ENCODE assay signal across 15 cellular contexts in genomic region chr11:127098684-127099083, GRCh38.
"Had no signal": no experiment of that assay in that cellular context is flagged by ENCODE, and none has a peak within 500 bp of the region (broad histone marks: within the 10 kb centered on the region; RNA-seq: fewer than 3 reads in every experiment).

No MANE protein-coding gene starts in this region.

- H3K9me3 Mint-ChIP-seq: activated naive CD4-positive, alpha-beta T cell treated with anti-CD3 and anti-CD28 coated beads, Interleukin-2, amount 10 ng/mL, durations not matched to agents 7 days and 5 days; activated T-helper 2 cell treated with anti-CD3 and anti-CD28 coated beads, Interferon-gamma antibody, Interleukin-2, Interleukin-4, amounts not matched to agents 10 μg/mL and 5 μg/mL and 100 μg/mL, durations not matched to agents 14 hours and 24 hours and 36 hours had no signal

- H3K4me1 Mint-ChIP-seq: activated naive CD4-positive, alpha-beta T cell treated with anti-CD3 and anti-CD28 coated beads, Interleukin-2, amount 10 ng/mL, durations not matched to agents 7 days and 5 days; nephron; T-helper 17 cell had no signal

- H3K4me3 ChIP-seq: adrenal gland, colonic mucosa, gastroesophageal sphincter, lung, pancreas had no signal

- H3K36me3 Mint-ChIP-seq: activated naive CD4-positive, alpha-beta T cell treated with anti-CD3 and anti-CD28 coated beads, Interleukin-2, amount 10 ng/mL, durations not matched to agents 7 days and 5 days had no signal

- H3K36me3 ChIP-seq: adrenal gland, colonic mucosa, gastroesophageal sphincter, pancreas had no signal

- H3K27me3 Mint-ChIP-seq: activated naive CD4-positive, alpha-beta T cell treated with anti-CD3 and anti-CD28 coated beads, Interleukin-2, amount 10 ng/mL, durations not matched to agents 7 days and 5 days; T-helper 17 cell had no signal

- DNase-seq: activated CD4-positive, alpha-beta T cell treated with anti-CD3 and anti-CD28 coated beads, Interleukin-2, amount 50 U/mL, for 1 hour; activated naive CD4-positive, alpha-beta T cell treated with anti-CD3 and anti-CD28 coated beads, Interleukin-2, amount 10 ng/mL, durations not matched to agents 7 days and 5 days; activated T-cell treated with anti-CD3 and anti-CD28 coated beads for 4 hours; adrenal gland; caudate nucleus; colonic mucosa; effector CD8-positive, alpha-beta T cell; pancreas; small intestine; T-helper 17 cell had no signal

- H3K27ac ChIP-seq: adrenal gland, colonic mucosa, epithelial cell of prostate, gastroesophageal sphincter, pancreas had no signal

- H3K4me3 Mint-ChIP-seq: activated naive CD4-positive, alpha-beta T cell treated with anti-CD3 and anti-CD28 coated beads, Interleukin-2, amount 10 ng/mL, durations not matched to agents 7 days and 5 days; nephron; T-helper 17 cell had no signal

- H3K27ac Mint-ChIP-seq: activated naive CD4-positive, alpha-beta T cell treated with anti-CD3 and anti-CD28 coated beads, Interleukin-2, amount 10 ng/mL, durations not matched to agents 7 days and 5 days; activated T-helper 2 cell treated with anti-CD3 and anti-CD28 coated beads, Interferon-gamma antibody, Interleukin-2, Interleukin-4, amounts not matched to agents 10 μg/mL and 5 μg/mL and 100 μg/mL, durations not matched to agents 14 hours and 24 hours and 36 hours; nephron; T-helper 17 cell had no signal

- ATAC-seq: gastroesophageal sphincter, pancreas, T-helper 17 cell had no signal

- H3K27me3 ChIP-seq: adrenal gland, colonic mucosa, pancreas had no signal

- H3K4me1 ChIP-seq: adrenal gland, colonic mucosa, gastroesophageal sphincter, pancreas had no signal
